8 cellular contexts compared by ENCODE assay signal in the genomic region with DNA sequence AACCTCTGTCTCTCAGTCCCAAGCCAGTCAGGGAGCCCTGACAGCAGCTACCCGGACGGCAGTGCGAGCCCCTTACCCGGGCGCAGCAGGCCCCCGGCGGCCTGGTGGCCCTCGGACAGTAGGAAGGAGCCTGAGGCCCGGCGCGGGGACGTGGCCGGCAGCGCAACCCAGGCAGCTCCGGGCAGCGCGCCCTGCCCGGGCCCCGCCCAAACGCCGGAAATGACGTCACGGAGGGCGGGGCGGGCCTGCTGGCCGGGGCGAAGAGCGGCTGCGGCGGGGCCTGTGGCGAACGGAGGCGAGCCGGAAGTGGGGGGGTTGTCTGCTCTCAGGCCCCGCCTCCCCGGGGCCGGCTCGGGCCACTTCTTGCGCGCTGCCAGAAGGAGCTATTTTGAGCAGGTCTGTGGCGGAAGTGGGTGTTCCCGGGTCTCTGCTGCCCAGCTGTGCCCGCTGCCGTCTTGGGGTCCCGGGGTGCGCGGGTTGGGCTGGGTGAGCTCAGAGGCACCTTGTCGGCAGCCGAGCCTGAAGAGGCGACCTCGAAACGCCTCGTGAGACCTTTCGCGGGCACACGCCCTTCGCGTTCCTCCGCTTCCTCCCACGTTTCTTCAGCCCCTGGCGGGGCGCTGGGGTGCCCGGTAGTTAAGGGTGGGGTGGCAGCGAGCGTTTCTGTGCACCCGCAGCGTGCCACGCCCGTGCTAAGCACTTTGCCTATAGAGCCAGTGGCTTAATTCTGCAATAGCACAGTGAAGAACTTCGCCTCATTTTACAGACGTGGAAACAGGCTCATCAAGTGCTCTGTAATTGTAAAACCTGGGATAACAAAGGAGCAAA.
DNase-seq lines count a peak whose midpoint lies in the region; ATAC-seq and TF ChIP-seq lines count a peak whose summit lies in the region.

A gene (minus strand): TSS at position 193 of the 828 bp plus-strand sequence. CDS start 8,206 bp downstream, outside the sequence.

- ATAC-seq in GM18873 (IDR thresholded peaks at IDR 0.05; ENCODE audit: low FRiP score, unreplicated experiment) = peak; percentile 67
- peak; percentile 72 for ATAC-seq in HG03135 (IDR thresholded peaks at IDR 0.05; ENCODE audit: unreplicated experiment)

- DNase-seq in NCI-H2196 treated with DMSO at 0.1 percent for 48 hours (lab: John Stamatoyannopoulos, UW; ENCODE audit: unreplicated experiment) (peak; percentile 87), T47D (ENCODE audit: low read depth in 1 of 2, low spot score in 1 of 2) (peak; percentile 97 to 98)

- no peaks in the 10 kb centered on the region for H3K9me3 ChIP-seq in iPS-20b (ENCODE audit: insufficient read depth, low read depth, low read length)

- peak within 1 kb of the TSS; percentile 66 for H2AFZ ChIP-seq in ACC112 (ENCODE audit: low read length, unreplicated experiment)

- H3K4me1 ChIP-seq in ACC112 (ENCODE audit: control insufficient read depth, insufficient read depth, low read length, unreplicated experiment) (peaks cover 20% of the 10 kb centered on the region), iPS-20b (ENCODE audit: insufficient read depth, low read length) (peaks cover 4% of the 10 kb centered on the region; the same call in 1 of the 2 replicates)

- in situ Hi-C loops in T47D (cut with HindIII; ENCODE audit: low pct_unique_long_range_greater_than_20kb, low sequenced_read_pairs) = no loop called here

- H3K4me3 ChIP-seq in ACC112 (ENCODE audit: low read depth, low read length) (peak within 1 kb of the TSS; percentile 96), iPS-20b (ENCODE audit: low read length) (peak within 1 kb of the TSS; percentile 98), skin epidermis (peak within 1 kb of the TSS; percentile 66 to 88 (median 82))

- peaks cover 6% of the 10 kb centered on the region; the same call in 1 of the 2 replicates for H3K36me3 ChIP-seq in ACC112 (ENCODE audit: insufficient read depth, low read length)
- H3K36me3 ChIP-seq in iPS-20b (ENCODE audit: insufficient read depth, low read depth, low read length) = peaks cover 11% of the 10 kb centered on the region; the same call in 1 of the 2 replicates

- H3K9ac ChIP-seq in iPS-20b (ENCODE audit: low read depth, low read length) = peak within 1 kb of the TSS; percentile 93

- H3K27me3 ChIP-seq in ACC112 (ENCODE audit: insufficient read depth, low read length) (no peaks in the 10 kb centered on the region), iPS-20b (ENCODE audit: insufficient read depth, low read length) (no peaks in the 10 kb centered on the region)

- peaks cover 37% of the 10 kb centered on the region for H3K79me2 ChIP-seq in ACC112 (ENCODE audit: control insufficient read depth, insufficient read depth, low read length, unreplicated experiment)

- no peak for TF ChIP-seq CTCF in VCaP (conservative IDR thresholded peaks at IDR 0.05)

- H3K27ac ChIP-seq in ACC112 (ENCODE audit: low read depth, low read length) (peak within 1 kb of the TSS; percentile 80), VCaP (peak within 1 kb of the TSS; percentile 96), iPS-20b (ENCODE audit: low read length) (peak within 1 kb of the TSS; percentile 86), skin epidermis (peak within 1 kb of the TSS; percentile 88 to 99 (median 96))

Comparison
In these comparisons a context has a peak if more than half of its experiments do, and no peak if none do; other contexts are left out.
1. Peak in every context shown above with its lines: DNase-seq, ATAC-seq, H3K4me3 ChIP-seq and H3K27ac ChIP-seq.